ENCODE assay signal across 1 cellular context in the genomic region with DNA sequence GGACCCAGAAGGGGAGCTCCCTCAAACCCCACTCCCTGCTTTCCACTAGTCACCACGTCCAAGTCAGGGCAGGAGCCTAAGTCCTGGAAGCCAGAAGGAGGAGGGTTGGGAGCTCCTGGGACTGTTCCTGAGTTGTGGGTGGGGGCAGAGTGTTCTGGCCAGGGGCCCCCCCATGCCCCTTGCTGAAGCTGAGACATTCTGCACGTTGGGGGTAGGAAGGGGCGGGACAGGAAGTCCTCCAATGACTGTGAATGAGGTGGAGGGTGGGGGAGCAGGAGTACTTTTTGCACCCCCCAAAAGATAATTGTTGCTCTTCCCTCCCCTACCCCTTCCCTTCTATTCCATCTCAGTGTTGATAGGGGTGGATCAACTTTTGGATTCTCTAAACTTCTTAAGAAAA.
TF ChIP-seq lines count a peak whose summit lies in the region.

No MANE protein-coding gene starts in this region.

TF ChIP-seq in SK-N-SH treated with all-trans-retinoic acid at 6 μM for 48 hours, 23 proteins besides CTCF, POLR2A, EP300 and RAD21 (continued from another document):
- TF ChIP-seq TOX (CRISPR knock-in tag; IDR thresholded peaks at IDR 0.05; ENCODE audit: borderline replicate concordance): no peak
- TF ChIP-seq, protein P1, sequence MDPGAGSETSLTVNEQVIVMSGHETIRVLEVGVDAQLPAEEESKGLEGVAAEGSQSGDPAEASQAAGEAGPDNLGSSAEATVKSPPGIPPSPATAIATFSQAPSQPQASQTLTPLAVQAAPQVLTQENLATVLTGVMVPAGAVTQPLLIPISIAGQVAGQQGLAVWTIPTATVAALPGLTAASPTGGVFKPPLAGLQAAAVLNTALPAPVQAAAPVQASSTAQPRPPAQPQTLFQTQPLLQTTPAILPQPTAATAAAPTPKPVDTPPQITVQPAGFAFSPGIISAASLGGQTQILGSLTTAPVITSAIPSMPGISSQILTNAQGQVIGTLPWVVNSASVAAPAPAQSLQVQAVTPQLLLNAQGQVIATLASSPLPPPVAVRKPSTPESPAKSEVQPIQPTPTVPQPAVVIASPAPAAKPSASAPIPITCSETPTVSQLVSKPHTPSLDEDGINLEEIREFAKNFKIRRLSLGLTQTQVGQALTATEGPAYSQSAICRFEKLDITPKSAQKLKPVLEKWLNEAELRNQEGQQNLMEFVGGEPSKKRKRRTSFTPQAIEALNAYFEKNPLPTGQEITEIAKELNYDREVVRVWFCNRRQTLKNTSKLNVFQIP (CRISPR knock-in tag; IDR thresholded peaks at IDR 0.05; ENCODE audit: borderline replicate concordance, low read depth): no peak
- no peak for TF ChIP-seq ZFP30 (CRISPR knock-in tag; IDR thresholded peaks at IDR 0.05)
- TF ChIP-seq RARB (CRISPR knock-in tag; IDR thresholded peaks at IDR 0.05): no peak
- TF ChIP-seq CSDC2 (CRISPR knock-in tag; IDR thresholded peaks at IDR 0.05): no peak
- no peak for TF ChIP-seq ZNF8 (CRISPR knock-in tag; IDR thresholded peaks at IDR 0.05)
- no peak for TF ChIP-seq ZNF565 (CRISPR knock-in tag; conservative IDR thresholded peaks at IDR 0.05; ENCODE audit: low read depth)
- TF ChIP-seq ISL1 (CRISPR knock-in tag; IDR thresholded peaks at IDR 0.05): no peak
- TF ChIP-seq ZNF70 (CRISPR knock-in tag; IDR thresholded peaks at IDR 0.05): no peak
- no peak for TF ChIP-seq ESRRG (CRISPR knock-in tag; IDR thresholded peaks at IDR 0.05)
- TF ChIP-seq PPARA (CRISPR knock-in tag; IDR thresholded peaks at IDR 0.05; ENCODE audit: borderline replicate concordance): no peak
- TF ChIP-seq OSR1 (CRISPR knock-in tag; IDR thresholded peaks at IDR 0.05): no peak
